In the genomic region with DNA sequence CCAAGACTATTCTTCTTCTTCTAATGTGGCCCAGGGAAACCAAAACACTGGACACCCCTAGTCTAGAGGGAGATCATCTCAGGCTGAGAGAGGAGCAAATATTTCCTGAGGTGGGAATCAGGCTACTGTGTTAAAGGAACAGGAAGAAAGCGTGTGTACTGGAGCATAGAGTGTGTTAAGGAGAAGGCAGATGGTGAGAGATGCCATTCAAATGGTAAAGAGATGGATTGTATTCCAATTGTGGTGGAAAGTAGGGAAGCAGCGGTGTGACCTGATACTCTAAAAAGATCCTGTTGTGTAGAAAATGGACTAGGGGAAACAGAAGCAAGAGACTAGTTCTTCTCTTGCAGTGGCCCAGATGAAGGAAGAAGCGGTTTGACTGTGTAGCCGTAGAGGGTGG, we compare ENCODE assay signal across 21 cellular contexts.
"Had no signal": no experiment of that assay in that cellular context is flagged by ENCODE, and none has a peak within 500 bp of the region (broad histone marks: within the 10 kb centered on the region; RNA-seq: fewer than 3 reads in every experiment).

No MANE protein-coding gene starts in this region.

- H3K4me2 ChIP-seq: KMS-11, PC-9 had no signal

- H3K36me3 ChIP-seq: breast epithelium had no signal

- DNase-seq: activated CD4-positive, alpha-beta T cell treated with anti-CD3 and anti-CD28 coated beads for 36 hours; activated CD8-positive, alpha-beta memory T cell treated with anti-CD3 and anti-CD28 coated beads, Interleukin-2, amount 50 U/mL, for 4 hours; activated CD8-positive, alpha-beta T cell treated with anti-CD3 and anti-CD28 coated beads for 36 hours; activated naive CD4-positive, alpha-beta T cell treated with anti-CD3 and anti-CD28 coated beads, Interleukin-2, amount 50 U/mL, for 16 hours; activated naive CD8-positive, alpha-beta T cell treated with anti-CD3 and anti-CD28 coated beads, Interleukin-2, amount 10 ng/mL, durations not matched to agents 7 days and 5 days; adrenal gland; anterior cingulate cortex; caudate nucleus; MV-4-11; NCI-H1105; NCI-H1436; NCI-H1694 treated with DMSO at 0.1 percent for 48 hours; NCI-H2029 treated with DMSO at 0.1 percent for 48 hours; NCI-H446; NCI-H524; PC-9; SIG-M5; T-helper 17 cell; T-helper 9 cell had no signal

- H3K4me1 ChIP-seq: breast epithelium had no signal

- H3K27me3 ChIP-seq: adrenal gland, breast epithelium had no signal

- H3K4me3 ChIP-seq: adrenal gland, breast epithelium, PC-9 had no signal

- H3K9ac ChIP-seq: KMS-11 had no signal

- H3K9me3 ChIP-seq: breast epithelium had no signal

- H3K27ac ChIP-seq: adrenal gland, breast epithelium, KMS-11, PC-9 had no signal
